Comparison of ENCODE assay signal across 8 cellular contexts in genomic region chr12:106302401-106303201, GRCh38. TPM values are rescaled to one million over a fixed set of nuclear protein-coding genes. Genes with fewer than 3 reads are reported as not detected.
DNase-seq lines count a peak whose midpoint lies in the region; ATAC-seq and TF ChIP-seq lines count a peak whose summit lies in the region.

Gene TCP11L2 (plus strand): TSS chr12:106302733. CDS start chr12:106311076, 8,343 bp downstream.

- TF ChIP-seq POLR2A in GM19099 (IDR thresholded peaks at IDR 0.05; ENCODE audit: extremely low read depth, insufficient read length, low read depth) = peak; percentile 35

- DNase-seq in AG08396 (ENCODE audit: low spot score) (peak; percentile 95), NCI-H510A treated with DMSO at 0.1 percent for 48 hours (lab: John Stamatoyannopoulos, UW) (peak; percentile 70), cortex of kidney (lab: John Stamatoyannopoulos, UW) (peak; percentile 44), left lobe of liver (ENCODE audit: low spot score) (peak; percentile 90)
- peak; percentile 93 for DNase-seq in activated CD4-positive, alpha-beta T cell treated with anti-CD3 and anti-CD28 coated beads, Interleukin-2, amount 50 U/mL, for 1 hour
- DNase-seq in stimulated activated CD4-positive, alpha-beta T cell treated with anti-CD3 and anti-CD28 coated beads, Interleukin-1b, Interleukin-23, amount 100 ng/mL, for 48 hours = peak; percentile 83

- ATAC-seq in HG03342 (IDR thresholded peaks at IDR 0.05; ENCODE audit: unreplicated experiment) (peak; percentile 70), left lobe of liver (peak; percentile 93)

RNA-seq across cellular contexts. Expression of gene TCP11L2, which starts in this region (rescaled TPM):
- 8.9 TPM for total RNA-seq in left lobe of liver

Comparison
In these comparisons a context has a peak if more than half of its experiments do, and no peak if none do; other contexts are left out.
1. Peak in every context shown above with its lines: DNase-seq and ATAC-seq.
2. DNase-seq: peak in every context shown above with its lines; median percentile 95 in AG08396; 93 in activated CD4-positive, alpha-beta T cell treated with anti-CD3 and anti-CD28 coated beads, Interleukin-2, amount 50 U/mL, for 1 hour; 90 in left lobe of liver; 83 in stimulated activated CD4-positive, alpha-beta T cell treated with anti-CD3 and anti-CD28 coated beads, Interleukin-1b, Interleukin-23, amount 100 ng/mL, for 48 hours; 70 in NCI-H510A treated with DMSO at 0.1 percent for 48 hours; 44 in cortex of kidney.